ENCODE assay signal across 8 cellular contexts in the genomic region with DNA sequence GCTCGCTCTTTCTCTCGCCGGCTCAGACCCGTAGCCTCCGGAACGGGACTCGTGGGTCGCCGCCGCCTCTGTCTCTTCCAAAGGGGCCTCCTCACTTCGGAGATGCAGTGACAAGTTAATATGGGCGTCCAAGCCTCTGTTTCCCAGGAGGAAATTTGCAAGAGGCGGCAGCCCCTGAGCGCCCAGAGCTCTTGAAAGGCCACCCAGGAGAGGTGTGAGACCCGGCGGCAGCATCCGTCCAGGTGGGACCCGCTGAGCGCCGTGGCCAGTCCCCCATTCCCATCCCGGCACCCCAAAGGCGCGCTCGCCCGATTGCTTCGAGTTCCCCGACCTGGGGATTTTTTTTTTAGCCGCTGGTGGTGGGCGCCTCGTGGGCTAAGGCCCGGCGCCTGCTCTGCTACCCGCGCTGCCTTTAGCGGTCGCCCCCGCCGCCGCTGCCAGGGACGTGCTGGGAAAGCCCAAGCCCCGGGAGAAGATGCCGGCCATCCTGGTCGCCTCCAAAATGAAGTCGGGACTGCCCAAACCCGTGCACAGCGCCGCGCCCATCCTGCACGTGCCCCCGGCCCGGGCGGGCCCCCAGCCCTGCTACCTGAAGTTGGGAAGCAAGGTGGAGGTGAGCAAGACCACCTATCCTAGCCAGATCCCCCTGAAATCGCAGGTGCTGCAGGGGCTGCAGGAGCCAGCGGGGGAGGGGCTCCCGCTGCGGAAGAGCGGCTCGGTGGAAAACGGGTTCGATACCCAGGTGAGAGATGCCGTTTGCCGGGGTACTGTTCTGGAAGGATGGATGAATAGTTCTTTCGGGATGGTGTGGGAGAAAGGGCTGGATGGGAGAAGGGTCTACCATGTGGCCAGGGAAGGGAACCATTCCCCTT. TPM values are rescaled to one million over a fixed set of nuclear protein-coding genes. Genes with fewer than 3 reads are reported as not detected.
A peak's percentile ranks its signal among the peaks of the same experiment; 100 is the strongest.
DNase-seq lines count a peak whose midpoint lies in the region; ATAC-seq and TF ChIP-seq lines count a peak whose summit lies in the region.

No MANE protein-coding gene starts in this region.

- peaks cover 10% of the 10 kb centered on the region for H3K9me3 Mint-ChIP-seq in glutamatergic neuron (ENCODE audit: unreplicated experiment)

- H3K27me3 Mint-ChIP-seq in glutamatergic neuron (ENCODE audit: unreplicated experiment): peaks cover 21% of the 10 kb centered on the region

- H3K27ac Mint-ChIP-seq in glutamatergic neuron (ENCODE audit: unreplicated experiment): peak overlapping the region; percentile 79

- peak overlapping the region; percentile 97 for H3K4me3 Mint-ChIP-seq in glutamatergic neuron (ENCODE audit: unreplicated experiment)

- H3K4me3 ChIP-seq in AG10803 (ENCODE audit: low read length) (peak overlapping the region; percentile 76), WI38 (ENCODE audit: low read depth, low read length) (peak overlapping the region; percentile 82), skeletal muscle cell (ENCODE audit: low read depth, low read length) (peak overlapping the region; percentile 68)

- peaks cover 19% of the 10 kb centered on the region for H3K4me1 Mint-ChIP-seq in glutamatergic neuron (ENCODE audit: low read depth, unreplicated experiment)

- peak; percentile 10 for ATAC-seq in GM21447 (IDR thresholded peaks at IDR 0.05; ENCODE audit: unreplicated experiment)
- ATAC-seq in HG02870 (IDR thresholded peaks at IDR 0.05; ENCODE audit: unreplicated experiment): no peak

- TF ChIP-seq CTCF in AG10803 (conservative IDR thresholded peaks at IDR 0.05; ENCODE audit: low read length) (no peak), WI38 (IDR thresholded peaks at IDR 0.05; ENCODE audit: low read depth, low read length) (no peak), glutamatergic neuron (IDR thresholded peaks at IDR 0.05; ENCODE audit: partially characterized antibody, unreplicated experiment) (no peak)

- H3K36me3 Mint-ChIP-seq in glutamatergic neuron (ENCODE audit: unreplicated experiment): no peaks in the 10 kb centered on the region

- DNase-seq in AG10803 (ENCODE audit: low read depth) (no peak), glutamatergic neuron (no peak), skeletal muscle cell (ENCODE audit: low read depth) (no peak), NCI-H526 treated with DMSO at 0.1 percent for 48 hours (lab: John Stamatoyannopoulos, UW) (no peak)
- no peak for DNase-seq in activated CD8-positive, alpha-beta memory T cell treated with anti-CD3 and anti-CD28 coated beads, Interleukin-2, amount 50 U/mL, for 4 hours

RNA-seq across cellular contexts. Expression of a gene that starts 0.8 kb away (rescaled TPM):
- 117 TPM for total RNA-seq in glutamatergic neuron (ENCODE audit: unreplicated experiment)
